Comparison of ENCODE assay signal across 9 cellular contexts in the genomic region with DNA sequence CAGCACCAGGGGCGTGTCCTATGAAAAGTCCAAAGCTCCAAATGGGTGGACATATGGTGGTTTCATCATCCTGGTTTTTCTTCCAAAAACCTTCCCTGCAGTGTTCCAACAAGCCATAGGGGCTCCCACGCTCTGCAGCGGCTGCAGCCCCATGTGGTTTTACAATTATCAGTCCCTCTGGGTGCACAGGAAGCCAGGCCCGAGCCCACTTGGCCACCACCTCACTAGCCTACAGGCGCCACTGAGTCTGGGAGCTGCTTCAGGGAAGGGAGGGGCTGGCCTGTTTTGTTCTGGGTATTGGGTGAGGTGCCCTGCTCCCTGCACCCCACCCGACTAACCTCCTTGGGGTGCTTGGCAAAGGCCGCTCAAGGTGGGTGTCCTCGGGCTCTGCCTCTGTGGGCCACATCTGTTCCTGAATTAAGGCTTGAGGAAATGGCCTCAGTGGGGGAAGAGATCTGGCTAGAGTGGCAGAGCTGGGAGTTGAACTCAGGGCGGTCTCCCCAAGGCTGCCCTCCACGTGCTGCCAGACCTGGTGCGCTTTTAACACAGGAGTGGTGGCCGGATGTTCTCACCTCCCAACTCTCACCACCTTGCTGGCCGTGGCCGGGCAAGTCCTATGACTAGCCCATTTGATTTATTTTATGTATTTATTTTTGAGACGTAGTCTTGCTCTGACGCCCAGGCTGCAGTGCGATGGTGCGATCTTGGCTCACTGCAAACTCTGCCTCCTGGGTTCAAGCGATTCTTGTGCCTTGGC. TPM values are rescaled to one million over a fixed set of nuclear protein-coding genes. Genes with fewer than 3 reads are reported as not detected.
DNase-seq lines count a peak whose midpoint lies in the region; FAIRE-seq and TF ChIP-seq lines count a peak whose summit lies in the region.
"Had no signal": no experiment of that assay in that cellular context is flagged by ENCODE, and none has a peak within 500 bp of the region (broad histone marks: within the 10 kb centered on the region; RNA-seq: fewer than 3 reads in every experiment).

No MANE protein-coding gene starts in this region.

- H3F3A ChIP-seq in neural progenitor cell (ENCODE audit: low read depth): peaks cover 24% of the 10 kb centered on the region

- peak overlapping the region in 7 of 11 experiments; percentile 16 to 62 (median 47); a peak in 10 of 22 replicates for H3K9ac ChIP-seq in BLaER1 treated with 17β-estradiol and CSF1 and Interleukin-3, amounts not matched to agents 10 nM and 100 nM
- peak overlapping the region; percentile 58 for H3K9ac ChIP-seq in Karpas-422 (ENCODE audit: low read length)
- no peak overlapping the region for H3K9ac ChIP-seq in neural progenitor cell

- peaks cover 10% of the 10 kb centered on the region for H3K4me1 Mint-ChIP-seq in neural progenitor cell

- H3K9me3 Mint-ChIP-seq in neural progenitor cell: no peaks in the 10 kb centered on the region

- peaks cover 12% of the 10 kb centered on the region for H3K27me3 Mint-ChIP-seq in neural progenitor cell (ENCODE audit: insufficient read depth, low read depth)

- H3K9me2 ChIP-seq in Karpas-422 (replicated peaks; ENCODE audit: insufficient read depth, low read length): no peaks in the 10 kb centered on the region

- peaks cover 2% of the 10 kb centered on the region for H3K36me3 Mint-ChIP-seq in neural progenitor cell

- H4K20me1 ChIP-seq in BLaER1 treated with 17β-estradiol and CSF1 and Interleukin-3, amounts not matched to agents 10 nM and 100 nM: peaks cover 16 to 48% (median 36%) of the 10 kb centered on the region in 11 experiments; a peak in 19 of 22 replicates
- H4K20me1 ChIP-seq in Karpas-422 (ENCODE audit: insufficient read depth, low read depth, low read length) (no peaks in the 10 kb centered on the region), neural progenitor cell (ENCODE audit: low read depth) (no peaks in the 10 kb centered on the region)

- DNase-seq in Karpas-422: no peak
- DNase-seq in epithelial cell of prostate (ENCODE audit: low read depth, low spot score): no peak
- DNase-seq in neural progenitor cell (ENCODE audit: low spot score): no peak
- DNase-seq in hepatic stellate cell (ENCODE audit: low spot score): no peak
- no peak for DNase-seq in DMS79 (lab: John Stamatoyannopoulos, UW)
- DNase-seq in SW 1271 (lab: John Stamatoyannopoulos, UW): no peak
- DNase-seq in GM19239 (ENCODE audit: insufficient read length, low spot score): no peak
- DNase-seq: NCI-H1417 had no signal

- H3K27ac Mint-ChIP-seq in neural progenitor cell: peak overlapping the region; percentile 42

- no peaks in the 10 kb centered on the region for H3K79me2 ChIP-seq in Karpas-422 (ENCODE audit: low read length)
- no peaks in the 10 kb centered on the region for H3K79me2 ChIP-seq in neural progenitor cell (ENCODE audit: low read depth)

- peak overlapping the region; percentile 63 to 100 (median 84) for H3K4me2 ChIP-seq in BLaER1 treated with 17β-estradiol and CSF1 and Interleukin-3, amounts not matched to agents 10 nM and 100 nM
- H3K4me2 ChIP-seq in Karpas-422 (ENCODE audit: low read depth, low read length, poor library complexity, severe bottlenecking) (peak overlapping the region; percentile 50), neural progenitor cell (no peak overlapping the region)

- peaks cover 0 to 4% (median 0%) of the 10 kb centered on the region in 11 experiments; a peak in 4 of 22 replicates for H3K27me3 ChIP-seq in BLaER1 treated with 17β-estradiol and CSF1 and Interleukin-3, amounts not matched to agents 10 nM and 100 nM
- H3K27me3 ChIP-seq in Karpas-422 (ENCODE audit: low read length) (no peaks in the 10 kb centered on the region), neural progenitor cell (peaks cover under 1% of the 10 kb centered on the region)

- no peak overlapping the region for H3K4me3 ChIP-seq in BLaER1 treated with 17β-estradiol and CSF1 and Interleukin-3, amounts not matched to agents 10 nM and 100 nM
- no peak overlapping the region; the same call in 1 of the 2 replicates for H3K4me3 ChIP-seq in Karpas-422 (ENCODE audit: low read length)
- H3K4me3 ChIP-seq in neural progenitor cell: no peak overlapping the region

- H3K4me3 Mint-ChIP-seq in neural progenitor cell: no peak overlapping the region

- peaks cover 11 to 30% (median 26%) of the 10 kb centered on the region in 11 experiments for H3K36me3 ChIP-seq in BLaER1 treated with 17β-estradiol and CSF1 and Interleukin-3, amounts not matched to agents 10 nM and 100 nM
- H3K36me3 ChIP-seq in Karpas-422 (ENCODE audit: insufficient read depth, low read length) (no peaks in the 10 kb centered on the region), neural progenitor cell (no peaks in the 10 kb centered on the region)

- H3K27ac ChIP-seq in BLaER1 treated with 17β-estradiol and CSF1 and Interleukin-3, amounts not matched to agents 10 nM and 100 nM: peak overlapping the region in 8 of 11 experiments; percentile 7 to 68 (median 24); a peak in 12 of 22 replicates
- peak overlapping the region; percentile 95 for H3K27ac ChIP-seq in Karpas-422 (ENCODE audit: low read length)
- H3K27ac ChIP-seq in epithelial cell of prostate: peak overlapping the region; percentile 91
- H3K27ac ChIP-seq in neural progenitor cell: no peak overlapping the region

- no peak for TF ChIP-seq CTCF in neural progenitor cell (IDR thresholded peaks at IDR 0.05)

- H2AFZ ChIP-seq in Karpas-422 (ENCODE audit: low read length) (no peak overlapping the region), neural progenitor cell (replicated peaks) (no peak overlapping the region)

- H3K9me3 ChIP-seq in BLaER1 treated with 17β-estradiol and CSF1 and Interleukin-3, amounts not matched to agents 10 nM and 100 nM (replicated peaks in 1 of 11): no peaks in the 10 kb centered on the region
- no peaks in the 10 kb centered on the region for H3K9me3 ChIP-seq in Karpas-422 (ENCODE audit: low read length)
- no peaks in the 10 kb centered on the region for H3K9me3 ChIP-seq in neural progenitor cell (ENCODE audit: low read depth)

- H3K4me1 ChIP-seq in BLaER1 treated with 17β-estradiol and CSF1 and Interleukin-3, amounts not matched to agents 10 nM and 100 nM: peaks cover 76 to 89% (median 85%) of the 10 kb centered on the region in 10 experiments
- H3K4me1 ChIP-seq in Karpas-422 (ENCODE audit: low read length) (peaks cover 80% of the 10 kb centered on the region), neural progenitor cell (no peaks in the 10 kb centered on the region)

- FAIRE-seq in GM19239 (lab: Jason Lieb, UNC): no peak

RNA-seq across cellular contexts. Expression of a gene that starts 5.3 kb away (rescaled TPM):
- 0.15 and 0.22 TPM in 2 replicates for total RNA-seq in Karpas-422 (2014; rRNA removed; shearing (Covaris generic); ENCODE audit: low replicate concordance)
- total RNA-seq in neural progenitor cell (ENCODE audit: low replicate concordance): 0.62 and 2.1 TPM in 2 replicates

RNA-seq across cellular contexts. Expression of a gene that starts 28.6 kb away (rescaled TPM):
- total RNA-seq in Karpas-422 (2014; rRNA removed; shearing (Covaris generic); ENCODE audit: low replicate concordance): 30.8 and 77.3 TPM in 2 replicates
- total RNA-seq in neural progenitor cell (ENCODE audit: low replicate concordance): 19.8 and 39.7 TPM in 2 replicates

RNA-seq across cellular contexts. Expression of a gene that starts 39.4 kb away (rescaled TPM):
- total RNA-seq in Karpas-422 (2014; rRNA removed; shearing (Covaris generic); ENCODE audit: low replicate concordance): 27.6 and 28.3 TPM in 2 replicates
- 11.4 and 34.9 TPM in 2 replicates for total RNA-seq in neural progenitor cell (ENCODE audit: low replicate concordance)

RNA-seq across cellular contexts. Expression of a gene that starts 46.8 kb away (rescaled TPM):
- total RNA-seq in Karpas-422 (2014; rRNA removed; shearing (Covaris generic); ENCODE audit: low replicate concordance): 62.0 and 84.2 TPM in 2 replicates
- 15.8 and 27.7 TPM in 2 replicates for total RNA-seq in neural progenitor cell (ENCODE audit: low replicate concordance)
